In genomic region chr18:63149200-63149587, GRCh38 we compare ENCODE assay signal across 15 cellular contexts.
DNase-seq lines count a peak whose midpoint lies in the region; FAIRE-seq and TF ChIP-seq lines count a peak whose summit lies in the region.
"Had no signal": no experiment of that assay in that cellular context is flagged by ENCODE, and none has a peak within 500 bp of the region (broad histone marks: within the 10 kb centered on the region; RNA-seq: fewer than 3 reads in every experiment).

No MANE protein-coding gene starts in this region.

- no peak overlapping the region for H3K4ac ChIP-seq in mesenchymal stem cell (ENCODE audit: low read depth in 1 of 2, low read length in 2 of 2)

- FAIRE-seq in GM12892 (lab: Jason Lieb, UNC), result peak; percentile 76

- no peaks in the 10 kb centered on the region for H3K36me3 Mint-ChIP-seq in HFFc6 (ENCODE audit: low read depth)

- H3K9me3 Mint-ChIP-seq in HFFc6, result no peaks in the 10 kb centered on the region

- H3K9ac ChIP-seq in adipocyte (ENCODE audit: low read length), result peak overlapping the region; percentile 18
- no peak overlapping the region for H3K9ac ChIP-seq in mesenchymal stem cell (ENCODE audit: low read length)

- H2BK120ac ChIP-seq in mesenchymal stem cell (ENCODE audit: low read depth, low read length), result no peak overlapping the region

- H3K18ac ChIP-seq in mesenchymal stem cell (ENCODE audit: low read depth in 1 of 2, low read length in 2 of 2), result no peak overlapping the region

- no peak overlapping the region for H2BK12ac ChIP-seq in mesenchymal stem cell (ENCODE audit: low read length in 2 of 2)

- H3K27ac ChIP-seq in prostate gland (peak overlapping the region; percentile 2 to 40), mesenchymal stem cell (ENCODE audit: low read length, poor library complexity, severe bottlenecking) (no peak overlapping the region)
- H3K27ac ChIP-seq: adrenal gland, dorsolateral prefrontal cortex, foreskin keratinocyte had no signal

- no peak overlapping the region for H3K4me3 Mint-ChIP-seq in HFFc6

- H2BK15ac ChIP-seq in mesenchymal stem cell (ENCODE audit: low read depth, poor library complexity, severe bottlenecking), result no peak overlapping the region

- H3K23ac ChIP-seq in mesenchymal stem cell (ENCODE audit: low read length in 2 of 2), result no peak overlapping the region

- no peak overlapping the region for H4K91ac ChIP-seq in mesenchymal stem cell (ENCODE audit: low read length)

- no peak overlapping the region for H3K27ac Mint-ChIP-seq in HFFc6

- H3K27me3 Mint-ChIP-seq in HFFc6 (ENCODE audit: insufficient read depth), result peaks cover 33% of the 10 kb centered on the region

- no peak overlapping the region for H2AK5ac ChIP-seq in mesenchymal stem cell (ENCODE audit: low read length, severe bottlenecking)

- H3K27me3 ChIP-seq in adipocyte (replicated peaks; ENCODE audit: control insufficient read depth, insufficient read depth, low read length) (no peaks in the 10 kb centered on the region), prostate gland (replicated peaks; ENCODE audit: insufficient read depth) (no peaks in the 10 kb centered on the region), mesenchymal stem cell (ENCODE audit: control insufficient read depth in 1 of 2, insufficient read depth in 1 of 2, low read length in 2 of 2) (peaks cover under 1 to 7% of the 10 kb centered on the region in 2 experiments)
- H3K27me3 ChIP-seq: adrenal gland, dorsolateral prefrontal cortex had no signal

- WGBS in prostate gland, result 73% methylated on average over 10 of the region's 10 CpGs
- WGBS in mesenchymal stem cell, result 47% methylated on average over 10 of the region's 10 CpGs

- H2AFZ ChIP-seq in mesenchymal stem cell (ENCODE audit: low read depth, low read length), result no peak overlapping the region

- no peak overlapping the region for H4K8ac ChIP-seq in mesenchymal stem cell (ENCODE audit: low read length)

- H3K14ac ChIP-seq in mesenchymal stem cell (ENCODE audit: low read length in 2 of 2), result no peak overlapping the region

- H3K4me3 ChIP-seq in adipocyte (ENCODE audit: low read length) (no peak overlapping the region), prostate gland (no peak overlapping the region), mesenchymal stem cell (ENCODE audit: insufficient read depth in 1 of 2, low read depth in 1 of 2, low read length in 2 of 2) (no peak overlapping the region)
- H3K4me3 ChIP-seq: adrenal gland, dorsolateral prefrontal cortex had no signal

- intact Hi-C loops in prostate gland (cut with DNase I), result loop anchor here (5.0 kb wide), 1 partner anchor 113 kb away; no protein-coding TSS in a partner anchor

- H3K4me1 ChIP-seq in adipocyte (ENCODE audit: control insufficient read depth, insufficient read depth, low read length) (peaks cover 41% of the 10 kb centered on the region), prostate gland (replicated peaks) (no peaks in the 10 kb centered on the region), mesenchymal stem cell (ENCODE audit: control insufficient read depth, insufficient read depth, low read depth, low read length) (peaks cover 2% of the 10 kb centered on the region)
- H3K4me1 ChIP-seq: adrenal gland had no signal

- H3K4me1 Mint-ChIP-seq in HFFc6 (ENCODE audit: low read depth), result no peaks in the 10 kb centered on the region; the same call in 1 of the 2 replicates

- H3K9me3 ChIP-seq in adipocyte (ENCODE audit: control insufficient read depth, low read length) (no peaks in the 10 kb centered on the region), prostate gland (no peaks in the 10 kb centered on the region), mesenchymal stem cell (ENCODE audit: control insufficient read depth, low read length) (no peaks in the 10 kb centered on the region)
- H3K9me3 ChIP-seq: adrenal gland had no signal

- H3K36me3 ChIP-seq in adipocyte (ENCODE audit: control insufficient read depth, insufficient read depth, low read length, severe bottlenecking) (no peaks in the 10 kb centered on the region), prostate gland (no peaks in the 10 kb centered on the region), mesenchymal stem cell (ENCODE audit: control insufficient read depth in 1 of 2, insufficient read depth in 2 of 2, low read depth in 1 of 2, low read length in 2 of 2) (no peaks in the 10 kb centered on the region)
- H3K36me3 ChIP-seq: adrenal gland had no signal

- H2BK5ac ChIP-seq in mesenchymal stem cell (ENCODE audit: low read depth, low read length, poor library complexity, severe bottlenecking), result no peak overlapping the region

- no peaks in the 10 kb centered on the region for H3K79me1 ChIP-seq in mesenchymal stem cell (replicated peaks; ENCODE audit: low read length, poor library complexity, severe bottlenecking)

- DNase-seq in COLO668 (lab: John Stamatoyannopoulos, UW; ENCODE audit: unreplicated experiment), result peak; percentile 65
- no peak for DNase-seq in GM12892 (ENCODE audit: insufficient read length)
- no peak for DNase-seq in adipocyte (ENCODE audit: low read depth)
- no peak for DNase-seq in prostate gland (ENCODE audit: low spot score)
- DNase-seq in mesenchymal stem cell, result no peak
- DNase-seq in activated CD4-positive, alpha-beta T cell treated with anti-CD3 and anti-CD28 coated beads, Interleukin-2, amount 50 U/mL, for 48 hours, result no peak
- DNase-seq in HFFc6, result no peak
- DNase-seq: dorsolateral prefrontal cortex; foreskin keratinocyte; left colon; NCI-H2029 treated with DMSO at 0.1 percent for 48 hours; occipital lobe; stimulated activated naive CD4-positive, alpha-beta T cell treated with Interleukin-2 at 50 U/mL for 16 hours; T-helper 9 cell had no signal

- TF ChIP-seq CTCF in prostate gland (IDR thresholded peaks at IDR 0.05) (no peak), HFFc6 (IDR thresholded peaks at IDR 0.05) (no peak)

- H3K4me2 ChIP-seq in mesenchymal stem cell (ENCODE audit: low read length, poor library complexity, severe bottlenecking), result no peak overlapping the region

- no peak for TF ChIP-seq POLR2A in GM12892 (IDR thresholded peaks at IDR 0.05; ENCODE audit: low read depth, low read length)
- TF ChIP-seq POLR2A in prostate gland (IDR thresholded peaks at IDR 0.05), result no peak
